1 cellular context compared by ENCODE assay signal in genomic region chr12:80627773-80628172, GRCh38.
TF ChIP-seq lines count a peak whose summit lies in the region.

No MANE protein-coding gene starts in this region.

TF ChIP-seq in HepG2, 621 proteins besides CTCF, POLR2A, EP300 and RAD21 (continued from another document):
- TF ChIP-seq, protein P1, sequence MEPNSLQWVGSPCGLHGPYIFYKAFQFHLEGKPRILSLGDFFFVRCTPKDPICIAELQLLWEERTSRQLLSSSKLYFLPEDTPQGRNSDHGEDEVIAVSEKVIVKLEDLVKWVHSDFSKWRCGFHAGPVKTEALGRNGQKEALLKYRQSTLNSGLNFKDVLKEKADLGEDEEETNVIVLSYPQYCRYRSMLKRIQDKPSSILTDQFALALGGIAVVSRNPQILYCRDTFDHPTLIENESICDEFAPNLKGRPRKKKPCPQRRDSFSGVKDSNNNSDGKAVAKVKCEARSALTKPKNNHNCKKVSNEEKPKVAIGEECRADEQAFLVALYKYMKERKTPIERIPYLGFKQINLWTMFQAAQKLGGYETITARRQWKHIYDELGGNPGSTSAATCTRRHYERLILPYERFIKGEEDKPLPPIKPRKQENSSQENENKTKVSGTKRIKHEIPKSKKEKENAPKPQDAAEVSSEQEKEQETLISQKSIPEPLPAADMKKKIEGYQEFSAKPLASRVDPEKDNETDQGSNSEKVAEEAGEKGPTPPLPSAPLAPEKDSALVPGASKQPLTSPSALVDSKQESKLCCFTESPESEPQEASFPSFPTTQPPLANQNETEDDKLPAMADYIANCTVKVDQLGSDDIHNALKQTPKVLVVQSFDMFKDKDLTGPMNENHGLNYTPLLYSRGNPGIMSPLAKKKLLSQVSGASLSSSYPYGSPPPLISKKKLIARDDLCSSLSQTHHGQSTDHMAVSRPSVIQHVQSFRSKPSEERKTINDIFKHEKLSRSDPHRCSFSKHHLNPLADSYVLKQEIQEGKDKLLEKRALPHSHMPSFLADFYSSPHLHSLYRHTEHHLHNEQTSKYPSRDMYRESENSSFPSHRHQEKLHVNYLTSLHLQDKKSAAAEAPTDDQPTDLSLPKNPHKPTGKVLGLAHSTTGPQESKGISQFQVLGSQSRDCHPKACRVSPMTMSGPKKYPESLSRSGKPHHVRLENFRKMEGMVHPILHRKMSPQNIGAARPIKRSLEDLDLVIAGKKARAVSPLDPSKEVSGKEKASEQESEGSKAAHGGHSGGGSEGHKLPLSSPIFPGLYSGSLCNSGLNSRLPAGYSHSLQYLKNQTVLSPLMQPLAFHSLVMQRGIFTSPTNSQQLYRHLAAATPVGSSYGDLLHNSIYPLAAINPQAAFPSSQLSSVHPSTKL (CRISPR knock-in tag; IDR thresholded peaks at IDR 0.05): no peak
- TF ChIP-seq HMG20B (CRISPR knock-in tag; conservative IDR thresholded peaks at IDR 0.05) (no peak), RAD51 (IDR thresholded peaks at IDR 0.05; ENCODE audit: borderline replicate concordance) (no peak), TIGD3 (CRISPR knock-in tag; IDR thresholded peaks at IDR 0.05; ENCODE audit: borderline replicate concordance) (no peak), ZNF792 (CRISPR knock-in tag; IDR thresholded peaks at IDR 0.05) (no peak), DMTF1 (CRISPR knock-in tag; IDR thresholded peaks at IDR 0.05) (no peak), ZC3H13 (CRISPR knock-in tag; IDR thresholded peaks at IDR 0.05) (no peak), NR2C2 (CRISPR knock-in tag; IDR thresholded peaks at IDR 0.05; ENCODE audit: borderline replicate concordance) (no peak), ESRRA (CRISPR knock-in tag; IDR thresholded peaks at IDR 0.05; ENCODE audit: low read depth) (no peak), REPIN1 (CRISPR knock-in tag; IDR thresholded peaks at IDR 0.05; ENCODE audit: borderline replicate concordance, low read depth) (no peak)
- TF ChIP-seq, protein P2, sequence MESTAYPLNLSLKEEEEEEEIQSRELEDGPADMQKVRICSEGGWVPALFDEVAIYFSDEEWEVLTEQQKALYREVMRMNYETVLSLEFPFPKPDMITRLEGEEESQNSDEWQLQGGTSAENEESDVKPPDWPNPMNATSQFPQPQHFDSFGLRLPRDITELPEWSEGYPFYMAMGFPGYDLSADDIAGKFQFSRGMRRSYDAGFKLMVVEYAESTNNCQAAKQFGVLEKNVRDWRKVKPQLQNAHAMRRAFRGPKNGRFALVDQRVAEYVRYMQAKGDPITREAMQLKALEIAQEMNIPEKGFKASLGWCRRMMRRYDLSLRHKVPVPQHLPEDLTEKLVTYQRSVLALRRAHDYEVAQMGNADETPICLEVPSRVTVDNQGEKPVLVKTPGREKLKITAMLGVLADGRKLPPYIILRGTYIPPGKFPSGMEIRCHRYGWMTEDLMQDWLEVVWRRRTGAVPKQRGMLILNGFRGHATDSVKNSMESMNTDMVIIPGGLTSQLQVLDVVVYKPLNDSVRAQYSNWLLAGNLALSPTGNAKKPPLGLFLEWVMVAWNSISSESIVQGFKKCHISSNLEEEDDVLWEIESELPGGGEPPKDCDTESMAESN (CRISPR knock-in tag; conservative IDR thresholded peaks at IDR 0.05): no peak
- TF ChIP-seq, protein P3, sequence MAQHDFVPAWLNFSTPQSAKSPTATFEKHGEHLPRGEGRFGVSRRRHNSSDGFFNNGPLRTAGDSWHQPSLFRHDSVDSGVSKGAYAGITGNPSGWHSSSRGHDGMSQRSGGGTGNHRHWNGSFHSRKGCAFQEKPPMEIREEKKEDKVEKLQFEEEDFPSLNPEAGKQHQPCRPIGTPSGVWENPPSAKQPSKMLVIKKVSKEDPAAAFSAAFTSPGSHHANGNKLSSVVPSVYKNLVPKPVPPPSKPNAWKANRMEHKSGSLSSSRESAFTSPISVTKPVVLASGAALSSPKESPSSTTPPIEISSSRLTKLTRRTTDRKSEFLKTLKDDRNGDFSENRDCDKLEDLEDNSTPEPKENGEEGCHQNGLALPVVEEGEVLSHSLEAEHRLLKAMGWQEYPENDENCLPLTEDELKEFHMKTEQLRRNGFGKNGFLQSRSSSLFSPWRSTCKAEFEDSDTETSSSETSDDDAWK (CRISPR knock-in tag; IDR thresholded peaks at IDR 0.05): no peak
TF ChIP-seq in HepG2: peak in this region for 0.
